In genomic region chr4:31068257-31069075, GRCh38 we compare ENCODE assay signal across 19 cellular contexts.
"Had no signal": no experiment of that assay in that cellular context is flagged by ENCODE, and none has a peak within 500 bp of the region (broad histone marks: within the 10 kb centered on the region; RNA-seq: fewer than 3 reads in every experiment).

No MANE protein-coding gene starts in this region.

- DNase-seq: activated CD4-positive, alpha-beta memory T cell treated with anti-CD3 and anti-CD28 coated beads for 36 hours; activated CD4-positive, alpha-beta T cell treated with anti-CD3 and anti-CD28 coated beads for 36 hours; activated CD8-positive, alpha-beta memory T cell treated with anti-CD3 and anti-CD28 coated beads, Interleukin-2, amount 10 ng/mL, durations not matched to agents 7 days and 5 days; activated naive CD4-positive, alpha-beta T cell treated with anti-CD3 and anti-CD28 coated beads, Interleukin-2, amount 10 ng/mL, durations not matched to agents 7 days and 5 days; activated T-cell treated with anti-CD3 and anti-CD28 coated beads, Interleukin-2, amount 50 U/mL, for 1 hour; effector memory CD4-positive, alpha-beta T cell; foreskin melanocyte; nephron progenitor cell; ovary; spleen; stimulated activated naive CD8-positive, alpha-beta T cell treated with anti-CD3 and anti-CD28 coated beads, Interleukin-15, amount 100 ng/mL, for 72 hours; T-cell; testis; WERI-Rb-1 had no signal

- H3K4me3 Mint-ChIP-seq: activated CD4-positive, alpha-beta memory T cell treated with anti-CD3 and anti-CD28 coated beads for 36 hours; activated CD4-positive, alpha-beta T cell treated with anti-CD3 and anti-CD28 coated beads for 36 hours; activated CD8-positive, alpha-beta memory T cell treated with anti-CD3 and anti-CD28 coated beads, Interleukin-2, amount 10 ng/mL, durations not matched to agents 7 days and 5 days; activated naive CD4-positive, alpha-beta T cell treated with anti-CD3 and anti-CD28 coated beads, Interleukin-2, amount 10 ng/mL, durations not matched to agents 7 days and 5 days; brain; nephron progenitor cell; stimulated activated naive CD8-positive, alpha-beta T cell treated with anti-CD3 and anti-CD28 coated beads, Interleukin-15, amount 100 ng/mL, for 72 hours; T-cell had no signal

- H3K36me3 Mint-ChIP-seq: activated CD4-positive, alpha-beta memory T cell treated with anti-CD3 and anti-CD28 coated beads for 36 hours; activated CD8-positive, alpha-beta memory T cell treated with anti-CD3 and anti-CD28 coated beads, Interleukin-2, amount 10 ng/mL, durations not matched to agents 7 days and 5 days; activated naive CD4-positive, alpha-beta T cell treated with anti-CD3 and anti-CD28 coated beads, Interleukin-2, amount 10 ng/mL, durations not matched to agents 7 days and 5 days; brain; T-cell had no signal

- H3K27ac Mint-ChIP-seq: activated CD4-positive, alpha-beta memory T cell treated with anti-CD3 and anti-CD28 coated beads for 36 hours; activated CD4-positive, alpha-beta T cell treated with anti-CD3 and anti-CD28 coated beads for 36 hours; activated CD8-positive, alpha-beta memory T cell treated with anti-CD3 and anti-CD28 coated beads, Interleukin-2, amount 10 ng/mL, durations not matched to agents 7 days and 5 days; activated naive CD4-positive, alpha-beta T cell treated with anti-CD3 and anti-CD28 coated beads, Interleukin-2, amount 10 ng/mL, durations not matched to agents 7 days and 5 days; activated T-helper 2 cell treated with anti-CD3 and anti-CD28 coated beads, Interferon-gamma antibody, Interleukin-2, Interleukin-4, amounts not matched to agents 10 μg/mL and 5 μg/mL and 100 μg/mL, durations not matched to agents 14 hours and 24 hours and 36 hours; nephron progenitor cell; stimulated activated naive CD8-positive, alpha-beta T cell treated with anti-CD3 and anti-CD28 coated beads, Interleukin-15, amount 100 ng/mL, for 72 hours; T-cell had no signal

- H3K27me3 Mint-ChIP-seq: activated CD4-positive, alpha-beta memory T cell treated with anti-CD3 and anti-CD28 coated beads for 36 hours; activated CD4-positive, alpha-beta T cell treated with anti-CD3 and anti-CD28 coated beads for 36 hours; activated CD8-positive, alpha-beta memory T cell treated with anti-CD3 and anti-CD28 coated beads, Interleukin-2, amount 10 ng/mL, durations not matched to agents 7 days and 5 days; activated naive CD4-positive, alpha-beta T cell treated with anti-CD3 and anti-CD28 coated beads, Interleukin-2, amount 10 ng/mL, durations not matched to agents 7 days and 5 days; brain; stimulated activated naive CD8-positive, alpha-beta T cell treated with anti-CD3 and anti-CD28 coated beads, Interleukin-15, amount 100 ng/mL, for 72 hours; T-cell had no signal

- H3K27ac ChIP-seq: ovary, SK-N-MC, testis, WERI-Rb-1 had no signal

- H3K4me1 Mint-ChIP-seq: activated CD4-positive, alpha-beta T cell treated with anti-CD3 and anti-CD28 coated beads for 36 hours; activated CD8-positive, alpha-beta memory T cell treated with anti-CD3 and anti-CD28 coated beads, Interleukin-2, amount 10 ng/mL, durations not matched to agents 7 days and 5 days; activated naive CD4-positive, alpha-beta T cell treated with anti-CD3 and anti-CD28 coated beads, Interleukin-2, amount 10 ng/mL, durations not matched to agents 7 days and 5 days; nephron progenitor cell; stimulated activated naive CD8-positive, alpha-beta T cell treated with anti-CD3 and anti-CD28 coated beads, Interleukin-15, amount 100 ng/mL, for 72 hours; T-cell had no signal

- H3K27me3 ChIP-seq: ovary, spleen, testis had no signal

- H3K36me3 ChIP-seq: ovary, spleen, WERI-Rb-1 had no signal

- ATAC-seq: activated CD4-positive, alpha-beta T cell treated with anti-CD3 and anti-CD28 coated beads for 36 hours; activated CD8-positive, alpha-beta memory T cell treated with anti-CD3 and anti-CD28 coated beads, Interleukin-2, amount 10 ng/mL, durations not matched to agents 7 days and 5 days; sciatic nerve; stimulated activated naive CD8-positive, alpha-beta T cell treated with anti-CD3 and anti-CD28 coated beads, Interleukin-15, amount 100 ng/mL, for 72 hours; T-cell had no signal

- H3K4me3 ChIP-seq: lung, ovary, SK-N-MC, spleen, testis had no signal

- H3K9me3 ChIP-seq: ovary, spleen, testis had no signal

- H3K9me3 Mint-ChIP-seq: brain, nephron progenitor cell had no signal

- H3K4me1 ChIP-seq: spleen, testis had no signal
